Comparison of ENCODE assay signal across 15 cellular contexts in the genomic region with DNA sequence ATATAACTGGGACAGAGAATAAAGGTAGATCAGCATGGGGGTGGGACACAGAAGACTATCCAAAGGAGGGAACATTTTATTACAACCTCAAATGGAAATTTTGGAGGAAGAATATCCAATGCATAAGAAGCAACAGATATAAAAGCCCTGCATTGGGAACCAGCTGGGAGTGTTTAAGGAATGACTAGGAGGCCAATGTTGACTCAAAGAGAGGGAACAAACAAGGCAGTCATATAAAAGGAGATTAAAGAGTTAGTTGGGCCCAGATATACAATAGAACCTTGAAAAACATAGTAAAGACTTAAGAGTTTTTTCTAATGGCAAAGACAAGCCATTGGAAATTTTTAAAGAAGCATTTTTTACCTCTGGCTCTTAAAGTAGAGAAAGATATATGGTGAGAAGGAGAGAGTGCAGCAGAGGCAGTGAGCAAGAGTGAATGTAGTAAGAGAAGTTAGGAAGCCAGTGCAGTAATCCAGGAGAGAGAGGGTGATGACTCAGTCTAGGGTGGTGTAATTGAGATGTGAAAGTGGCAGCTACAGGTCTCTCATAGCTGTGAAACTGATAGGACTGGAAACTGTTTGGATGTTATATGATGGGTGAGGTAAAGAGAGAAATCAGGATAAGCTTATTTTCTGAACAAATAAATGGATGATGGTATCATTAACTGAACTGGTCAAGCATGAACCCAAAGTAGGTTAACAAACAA.
DNase-seq lines count a peak whose midpoint lies in the region; ATAC-seq and TF ChIP-seq lines count a peak whose summit lies in the region.
"Had no signal": no experiment of that assay in that cellular context is flagged by ENCODE, and none has a peak within 500 bp of the region (broad histone marks: within the 10 kb centered on the region; RNA-seq: fewer than 3 reads in every experiment).

No MANE protein-coding gene starts in this region.

- H3K27me3 ChIP-seq in spleen (replicated peaks in 1 of 7): no peaks in the 10 kb centered on the region

- intact Hi-C loops in mucosa of descending colon (cut with DNase I, micrococcal nuclease) (no loop called here), spleen (cut with DNase I; ENCODE audit: low total_unique reads) (no loop called here)

- TF ChIP-seq POLR2A in spleen (IDR thresholded peaks at IDR 0.05): no peak

- H3K9me3 ChIP-seq in mucosa of descending colon (no peaks in the 10 kb centered on the region), spleen (peaks cover 0 to 13% (median 0%) of the 10 kb centered on the region in 8 donors)
- H3K9me3 ChIP-seq: A549 had no signal

- no peaks in the 10 kb centered on the region for H3K4me1 ChIP-seq in mucosa of descending colon (ENCODE audit: low read depth)
- H3K4me1 ChIP-seq in spleen: no peaks in the 10 kb centered on the region
- H3K4me1 ChIP-seq: A549 had no signal

- H3K36me3 ChIP-seq in mucosa of descending colon (ENCODE audit: low read depth) (no peaks in the 10 kb centered on the region), spleen (no peaks in the 10 kb centered on the region)

- no peak for TF ChIP-seq CTCF in mucosa of descending colon (IDR thresholded peaks at IDR 0.05)
- TF ChIP-seq CTCF in spleen (IDR thresholded peaks at IDR 0.05 in 8 of 11, conservative IDR thresholded peaks at IDR 0.05 in 3 of 11): no peak

- no peak overlapping the region for H3K4me3 ChIP-seq in mucosa of descending colon
- H3K4me3 ChIP-seq in spleen: no peak overlapping the region
- H3K4me3 ChIP-seq: A549 had no signal

- H3K27ac ChIP-seq in spleen: no peak overlapping the region
- H3K27ac ChIP-seq: A549 had no signal

- ATAC-seq in HG03442 (IDR thresholded peaks at IDR 0.05; ENCODE audit: unreplicated experiment) (peak; percentile 85), mucosa of descending colon (peak; percentile 88)
- ATAC-seq: A549, left lobe of liver had no signal

- DNase-seq in NCI-H1092 treated with DMSO at 0.1 percent for 48 hours (lab: John Stamatoyannopoulos, UW) (peak; percentile 19), NCI-H1092 (lab: John Stamatoyannopoulos, UW) (no peak), NCI-H748 (lab: John Stamatoyannopoulos, UW; ENCODE audit: unreplicated experiment) (peak; percentile 92), mucosa of descending colon (peak in 1 of 3 donors; percentile 2), NCI-H2227 (lab: John Stamatoyannopoulos, UW; ENCODE audit: unreplicated experiment) (no peak), spleen (no peak)
- no peak for DNase-seq in activated effector memory CD4-positive, alpha-beta T cell treated with anti-CD3 and anti-CD28 coated beads, Interleukin-2, amount 50 U/mL, for 16 hours
- DNase-seq: activated effector memory CD4-positive, alpha-beta T cell treated with Interleukin-2 at 50 U/mL for 16 hours; nucleus accumbens; SHP77 treated with DMSO at 0.1 percent for 48 hours; stimulated activated CD4-positive, alpha-beta T cell treated with anti-CD3 and anti-CD28 coated beads, Interleukin-4, amount 100 ng/mL, for 24 hours; substantia nigra had no signal

Comparison
In these comparisons a context has a peak if more than half of its experiments do, and no peak if none do; other contexts are left out.
1. DNase-seq: peak in NCI-H1092 treated with DMSO at 0.1 percent for 48 hours (single experiment) and NCI-H748 (single experiment); none in NCI-H1092 (single experiment), NCI-H2227 (single experiment), spleen (single experiment) and activated effector memory CD4-positive, alpha-beta T cell treated with anti-CD3 and anti-CD28 coated beads, Interleukin-2, amount 50 U/mL, for 16 hours (single experiment).